In the genomic region with DNA sequence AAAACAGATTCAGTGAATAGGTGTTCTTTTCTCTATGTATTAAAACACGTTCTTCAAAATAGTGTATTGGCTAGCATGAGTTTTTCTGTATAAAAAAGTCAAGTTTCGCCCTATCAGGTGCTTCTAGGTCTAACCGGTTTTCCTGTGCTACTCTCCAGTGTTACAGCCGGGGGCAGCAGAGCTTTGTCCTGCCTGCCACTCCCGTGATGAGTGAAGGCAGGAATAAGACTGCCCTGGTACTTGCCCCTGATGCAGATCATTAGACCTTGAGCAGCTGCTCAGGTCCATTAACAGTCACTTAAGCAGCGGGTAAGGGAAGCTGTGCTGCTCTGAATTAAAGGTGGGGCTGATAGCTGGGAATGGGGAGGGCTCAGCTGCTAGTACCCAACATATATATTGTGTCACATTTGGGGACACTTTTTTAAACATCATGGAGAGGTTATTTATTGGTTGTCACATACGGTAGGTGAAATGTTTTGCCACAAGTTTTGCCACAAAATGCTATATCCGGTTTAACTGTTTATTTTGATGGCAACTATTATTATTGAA, we compare ENCODE assay signal across 1 cellular context.
TF ChIP-seq lines count a peak whose summit lies in the region.

No MANE protein-coding gene starts in this region.

TF ChIP-seq in GM23338, 12 proteins besides CTCF, POLR2A, EP300 and RAD21 (continued from another document):
- no peak for TF ChIP-seq ZNF462 (CRISPR knock-in tag; IDR thresholded peaks at IDR 0.05)
- TF ChIP-seq EZH2 (IDR thresholded peaks at IDR 0.05; ENCODE audit: low read depth, unreplicated experiment): no peak
- TF ChIP-seq POLR2AphosphoS5 (IDR thresholded peaks at IDR 0.05; ENCODE audit: low read depth): no peak
TF ChIP-seq in GM23338: peak in this region for 0.
